Comparison of ENCODE assay signal across 8 cellular contexts in the genomic region with DNA sequence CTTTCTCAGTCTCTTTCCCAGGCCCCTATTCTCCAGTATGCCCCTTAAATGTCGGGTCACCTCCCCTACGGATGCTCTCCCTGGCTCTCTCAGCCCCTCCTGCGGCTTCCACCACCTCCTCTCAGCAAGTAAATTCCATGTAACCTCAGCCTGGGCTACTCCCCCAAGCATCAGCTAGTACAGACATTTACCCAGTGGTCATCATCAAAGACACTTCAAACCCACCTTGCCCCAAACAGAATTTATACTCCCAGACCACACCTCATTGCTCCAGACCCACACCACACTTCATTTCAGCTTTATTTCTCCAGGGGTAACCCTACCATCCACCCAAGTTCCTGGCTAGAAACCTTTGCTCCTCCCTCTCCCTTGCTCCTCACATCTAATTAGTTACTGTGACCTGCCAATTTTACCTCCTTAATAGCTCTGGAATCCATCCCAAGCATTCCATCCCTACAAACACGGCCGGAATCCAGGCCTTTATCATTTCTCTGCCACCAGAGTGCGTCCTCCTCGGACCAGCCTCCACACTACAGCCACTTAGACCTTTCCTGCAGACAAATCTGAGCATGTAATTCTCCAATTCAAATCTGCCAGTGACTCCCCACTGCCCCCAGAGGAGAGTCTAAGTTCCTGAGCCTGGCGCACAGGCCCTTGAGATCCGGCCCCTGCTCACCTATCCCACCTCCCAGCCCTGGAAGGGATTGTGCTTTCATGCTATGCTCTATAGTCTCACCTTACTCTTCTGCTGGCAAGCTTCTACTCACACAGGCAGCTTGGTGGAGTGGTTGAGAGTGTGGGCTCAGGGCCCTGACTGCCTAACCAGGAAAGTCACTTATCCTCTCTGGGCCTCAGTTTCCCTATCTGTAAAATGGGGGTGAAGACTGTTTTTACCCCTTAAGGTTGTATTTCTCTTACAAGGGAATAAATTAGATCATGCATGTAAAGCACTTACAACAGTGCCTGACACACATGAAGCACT. TPM values are rescaled to one million over a fixed set of nuclear protein-coding genes. Genes with fewer than 3 reads are reported as not detected.
DNase-seq lines count a peak whose midpoint lies in the region; ATAC-seq and TF ChIP-seq lines count a peak whose summit lies in the region.

No MANE protein-coding gene starts in this region.

- DNase-seq in BJ (ENCODE audit: low read depth) (no peak), HPDE6-E6E7 (ENCODE audit: extremely low spot score) (peak; percentile 37), WTC11 (ENCODE audit: low spot score) (peak; percentile 63), kidney glomerular epithelial cell (lab: John Stamatoyannopoulos, UW) (peak; percentile 62), medulla oblongata (ENCODE audit: extremely low spot score) (no peak)

- no peaks in the 10 kb centered on the region for H3K36me3 ChIP-seq in BJ (ENCODE audit: control insufficient read depth, insufficient read depth, low read length)

- H3K36me3 Mint-ChIP-seq in WTC11, result no peaks in the 10 kb centered on the region

- peak; percentile 64 for TF ChIP-seq CTCF in BJ (IDR thresholded peaks at IDR 0.05; ENCODE audit: insufficient read depth, low read depth, low read length)
- no peak for TF ChIP-seq CTCF in WTC11 (IDR thresholded peaks at IDR 0.05)

- no peak overlapping the region for H3K4me3 ChIP-seq in BJ (ENCODE audit: low read depth, low read length)

- no peaks in the 10 kb centered on the region for H3K27me3 ChIP-seq in BJ (ENCODE audit: control insufficient read depth, insufficient read depth, low read length)

- no peaks in the 10 kb centered on the region for H3K9me3 Mint-ChIP-seq in WTC11

- H3K4me3 Mint-ChIP-seq in WTC11, result no peak overlapping the region; the same call in 1 of the 2 replicates

- peak overlapping the region; percentile 67; the same call in 1 of the 2 replicates for H3K27ac Mint-ChIP-seq in WTC11

- CTCF ChIA-PET in BJ (lab: Yijun Ruan, JAX), result interaction anchor here (0.6 to 1.1 kb wide), 4 partner anchors 47 to 309 kb away, joined by 3 to 6 read pairs (median 3); no protein-coding TSS in a partner anchor
- CTCF ChIA-PET in WTC11 (lab: Charles Lee), result interaction anchor here (0.5 to 2.8 kb wide), 22 partner anchors 10 to 306 kb away, joined by 3 to 27 read pairs (median 4); partner anchors contain the start of genes EFNB1 and PJA1

- ATAC-seq in WTC11 (peak; percentile 80), GM19452 (IDR thresholded peaks at IDR 0.05; ENCODE audit: unreplicated experiment) (no peak), HG02763 (IDR thresholded peaks at IDR 0.05; ENCODE audit: unreplicated experiment) (no peak), GM21737 (IDR thresholded peaks at IDR 0.05; ENCODE audit: unreplicated experiment) (no peak)

- peaks cover 67% of the 10 kb centered on the region for H3K4me1 Mint-ChIP-seq in WTC11

- H3K27me3 Mint-ChIP-seq in WTC11 (ENCODE audit: low read depth), result peaks cover 27% of the 10 kb centered on the region

- POLR2A ChIA-PET in BJ (lab: Charles Lee), result no interaction called here
- POLR2A ChIA-PET in WTC11 (lab: Charles Lee), result no interaction called here

TF ChIP-seq in WTC11, 78 proteins besides CTCF, POLR2A, EP300 and RAD21:
- no peak for TF ChIP-seq GRHL2 (CRISPR knock-in tag; IDR thresholded peaks at IDR 0.05; ENCODE audit: insufficient replicate concordance, severe bottlenecking)
- TF ChIP-seq ATF1 (CRISPR knock-in tag; IDR thresholded peaks at IDR 0.05), result no peak
- no peak for TF ChIP-seq ZBTB21 (CRISPR knock-in tag; IDR thresholded peaks at IDR 0.05; ENCODE audit: borderline replicate concordance)
- TF ChIP-seq ESRRA (CRISPR knock-in tag; IDR thresholded peaks at IDR 0.05; ENCODE audit: borderline replicate concordance), result no peak
- TF ChIP-seq, protein P1, sequence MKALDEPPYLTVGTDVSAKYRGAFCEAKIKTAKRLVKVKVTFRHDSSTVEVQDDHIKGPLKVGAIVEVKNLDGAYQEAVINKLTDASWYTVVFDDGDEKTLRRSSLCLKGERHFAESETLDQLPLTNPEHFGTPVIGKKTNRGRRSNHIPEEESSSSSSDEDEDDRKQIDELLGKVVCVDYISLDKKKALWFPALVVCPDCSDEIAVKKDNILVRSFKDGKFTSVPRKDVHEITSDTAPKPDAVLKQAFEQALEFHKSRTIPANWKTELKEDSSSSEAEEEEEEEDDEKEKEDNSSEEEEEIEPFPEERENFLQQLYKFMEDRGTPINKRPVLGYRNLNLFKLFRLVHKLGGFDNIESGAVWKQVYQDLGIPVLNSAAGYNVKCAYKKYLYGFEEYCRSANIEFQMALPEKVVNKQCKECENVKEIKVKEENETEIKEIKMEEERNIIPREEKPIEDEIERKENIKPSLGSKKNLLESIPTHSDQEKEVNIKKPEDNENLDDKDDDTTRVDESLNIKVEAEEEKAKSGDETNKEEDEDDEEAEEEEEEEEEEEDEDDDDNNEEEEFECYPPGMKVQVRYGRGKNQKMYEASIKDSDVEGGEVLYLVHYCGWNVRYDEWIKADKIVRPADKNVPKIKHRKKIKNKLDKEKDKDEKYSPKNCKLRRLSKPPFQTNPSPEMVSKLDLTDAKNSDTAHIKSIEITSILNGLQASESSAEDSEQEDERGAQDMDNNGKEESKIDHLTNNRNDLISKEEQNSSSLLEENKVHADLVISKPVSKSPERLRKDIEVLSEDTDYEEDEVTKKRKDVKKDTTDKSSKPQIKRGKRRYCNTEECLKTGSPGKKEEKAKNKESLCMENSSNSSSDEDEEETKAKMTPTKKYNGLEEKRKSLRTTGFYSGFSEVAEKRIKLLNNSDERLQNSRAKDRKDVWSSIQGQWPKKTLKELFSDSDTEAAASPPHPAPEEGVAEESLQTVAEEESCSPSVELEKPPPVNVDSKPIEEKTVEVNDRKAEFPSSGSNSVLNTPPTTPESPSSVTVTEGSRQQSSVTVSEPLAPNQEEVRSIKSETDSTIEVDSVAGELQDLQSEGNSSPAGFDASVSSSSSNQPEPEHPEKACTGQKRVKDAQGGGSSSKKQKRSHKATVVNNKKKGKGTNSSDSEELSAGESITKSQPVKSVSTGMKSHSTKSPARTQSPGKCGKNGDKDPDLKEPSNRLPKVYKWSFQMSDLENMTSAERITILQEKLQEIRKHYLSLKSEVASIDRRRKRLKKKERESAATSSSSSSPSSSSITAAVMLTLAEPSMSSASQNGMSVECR (CRISPR knock-in tag; IDR thresholded peaks at IDR 0.05; ENCODE audit: borderline replicate concordance), result no peak
- TF ChIP-seq MYBL2 (CRISPR knock-in tag; IDR thresholded peaks at IDR 0.05), result no peak
- TF ChIP-seq E2F4 (CRISPR knock-in tag; IDR thresholded peaks at IDR 0.05; ENCODE audit: borderline replicate concordance, low read depth), result no peak
- no peak for TF ChIP-seq ZNF425 (CRISPR knock-in tag; conservative IDR thresholded peaks at IDR 0.05)
- no peak for TF ChIP-seq ZNF396 (CRISPR knock-in tag; IDR thresholded peaks at IDR 0.05; ENCODE audit: borderline replicate concordance)
- TF ChIP-seq ZNF263 (CRISPR knock-in tag; IDR thresholded peaks at IDR 0.05; ENCODE audit: low read depth), result no peak
- no peak for TF ChIP-seq E2F1 (CRISPR knock-in tag; IDR thresholded peaks at IDR 0.05)
TF ChIP-seq in WTC11: peak in this region for 0.

RNA-seq across cellular contexts. Expression of gene PJA1, which starts 31.4 kb away (rescaled TPM):
- polyA plus RNA-seq in BJ (2011; rRNA removed), result 20.2 and 21.7 TPM in 2 replicates
- polyA minus RNA-seq in BJ (2011; rRNA and poly(A)+ RNA removed), result 12.9 and 17.7 TPM in 2 replicates
- 37.9 to 43.1 TPM (median 39.9 TPM) in 3 replicates for total RNA-seq in WTC11 (2021)

Comparison
In these comparisons a context has a peak if more than half of its experiments do, and no peak if none do; other contexts are left out.
1. DNase-seq: peak in HPDE6-E6E7 (single experiment), WTC11 (single experiment) and kidney glomerular epithelial cell (single experiment); none in BJ (single experiment) and medulla oblongata (single experiment).